In genomic region chr2:30221531-30221930, GRCh38 we compare ENCODE assay signal across 20 cellular contexts. TPM values are rescaled to one million over a fixed set of nuclear protein-coding genes. Genes with fewer than 3 reads are reported as not detected.
DNase-seq lines count a peak whose midpoint lies in the region; ATAC-seq, FAIRE-seq and TF ChIP-seq lines count a peak whose summit lies in the region.
"Had no signal": no experiment of that assay in that cellular context is flagged by ENCODE, and none has a peak within 500 bp of the region (broad histone marks: within the 10 kb centered on the region; RNA-seq: fewer than 3 reads in every experiment).

No MANE protein-coding gene starts in this region.

- H3K4me3 ChIP-seq in CD8-positive, alpha-beta T cell (ENCODE audit: low read depth, low read length) = no peak overlapping the region
- no peak overlapping the region for H3K4me3 ChIP-seq in SK-N-MC
- no peak overlapping the region for H3K4me3 ChIP-seq in prostate gland
- H3K4me3 ChIP-seq: GM23338, MG63, PC-9, SJSA1 had no signal

- no peaks in the 10 kb centered on the region for H3K27me3 Mint-ChIP-seq in CD8-positive, alpha-beta T cell (ENCODE audit: low read depth)
- no peaks in the 10 kb centered on the region for H3K27me3 Mint-ChIP-seq in activated CD8-positive, alpha-beta T cell treated with anti-CD3 and anti-CD28 coated beads, Interleukin-2, amount 10 ng/mL, durations not matched to agents 7 days and 5 days (ENCODE audit: low read depth)

- peaks cover 3% of the 10 kb centered on the region for H3K36me3 Mint-ChIP-seq in CD8-positive, alpha-beta T cell
- H3K36me3 Mint-ChIP-seq in activated CD8-positive, alpha-beta T cell treated with anti-CD3 and anti-CD28 coated beads, Interleukin-2, amount 10 ng/mL, durations not matched to agents 7 days and 5 days (ENCODE audit: low read depth) = no peaks in the 10 kb centered on the region

- FAIRE-seq in RCC 7860 (lab: Jason Lieb, UNC) = no peak
- FAIRE-seq: GM12891, HepG2 had no signal

- no peaks in the 10 kb centered on the region for H3K27me3 ChIP-seq in CD8-positive, alpha-beta T cell (ENCODE audit: insufficient read depth, low read length)
- no peaks in the 10 kb centered on the region for H3K27me3 ChIP-seq in prostate gland (replicated peaks; ENCODE audit: insufficient read depth)
- H3K27me3 ChIP-seq: BE2C, MG63, SJSA1 had no signal

- H3K9me3 Mint-ChIP-seq in CD8-positive, alpha-beta T cell = no peaks in the 10 kb centered on the region
- no peaks in the 10 kb centered on the region for H3K9me3 Mint-ChIP-seq in activated CD8-positive, alpha-beta T cell treated with anti-CD3 and anti-CD28 coated beads, Interleukin-2, amount 10 ng/mL, durations not matched to agents 7 days and 5 days (ENCODE audit: insufficient read depth)
- H3K9me3 Mint-ChIP-seq: GM23338 had no signal

- DNase-seq in CD8-positive, alpha-beta T cell = no peak
- DNase-seq in SK-N-MC (ENCODE audit: low read depth, low spot score) = no peak
- DNase-seq in epithelial cell of prostate (ENCODE audit: low read depth, low spot score) = peak; percentile 26
- peak; percentile 79 for DNase-seq in prostate gland (ENCODE audit: low spot score)
- no peak for DNase-seq in activated CD8-positive, alpha-beta T cell treated with anti-CD3 and anti-CD28 coated beads, Interleukin-2, amount 10 ng/mL, durations not matched to agents 7 days and 5 days
- no peak for DNase-seq in iPS-NIHi7 (ENCODE audit: extremely low spot score)
- DNase-seq in RCC 7860 (ENCODE audit: low spot score) = no peak
- DNase-seq: BE2C, DMS 273 treated with DMSO at 0.1 percent for 48 hours, GDM1, MG63, NCI-H1092 treated with DMSO at 0.1 percent for 48 hours, NCI-H2081 treated with DMSO at 0.1 percent for 48 hours, NCI-H510A treated with DMSO at 0.1 percent for 48 hours, NCI-H82, PC-9 had no signal

- peaks cover 49% of the 10 kb centered on the region for H3K4me1 ChIP-seq in CD8-positive, alpha-beta T cell (ENCODE audit: insufficient read depth, low read length)
- H3K4me1 ChIP-seq in prostate gland (replicated peaks) = peaks cover 5% of the 10 kb centered on the region
- H3K4me1 ChIP-seq: BE2C had no signal

- peaks cover 54% of the 10 kb centered on the region for H3K4me1 Mint-ChIP-seq in CD8-positive, alpha-beta T cell (ENCODE audit: low read depth)
- peaks cover 45% of the 10 kb centered on the region for H3K4me1 Mint-ChIP-seq in activated CD8-positive, alpha-beta T cell treated with anti-CD3 and anti-CD28 coated beads, Interleukin-2, amount 10 ng/mL, durations not matched to agents 7 days and 5 days (ENCODE audit: low read depth)

- intact Hi-C loops in CD8-positive, alpha-beta T cell (cut with DNase I, micrococcal nuclease) = loop anchor here in 1 of 2 experiments (5.0 kb wide), 1 partner anchor 54 kb away; no protein-coding TSS in a partner anchor
- intact Hi-C loops in prostate gland (cut with DNase I) = no loop called here

- no peak overlapping the region for H3K4me3 Mint-ChIP-seq in CD8-positive, alpha-beta T cell
- no peak overlapping the region for H3K4me3 Mint-ChIP-seq in activated CD8-positive, alpha-beta T cell treated with anti-CD3 and anti-CD28 coated beads, Interleukin-2, amount 10 ng/mL, durations not matched to agents 7 days and 5 days
- H3K4me3 Mint-ChIP-seq: GM23338 had no signal

- TF ChIP-seq POLR2A in prostate gland (IDR thresholded peaks at IDR 0.05) = no peak

- H3K27ac Mint-ChIP-seq in CD8-positive, alpha-beta T cell = peak overlapping the region; percentile 100
- H3K27ac Mint-ChIP-seq in activated CD8-positive, alpha-beta T cell treated with anti-CD3 and anti-CD28 coated beads, Interleukin-2, amount 10 ng/mL, durations not matched to agents 7 days and 5 days = no peak overlapping the region
- H3K27ac Mint-ChIP-seq: GM23338 had no signal

- POLR2A ChIA-PET in CD8-positive, alpha-beta T cell (lab: Charles Lee) = interaction anchor here (1.1 to 5.9 kb wide), 3 partner anchors 11 to 16 kb away, joined by 3 to 54 read pairs (median 6); partner anchors contain the start of gene LBH
- POLR2A ChIA-PET in activated CD8-positive, alpha-beta T cell treated with anti-CD3 and anti-CD28 coated beads, Interleukin-2, amount 10 ng/mL, durations not matched to agents 7 days and 5 days (lab: Charles Lee) = interaction anchor here (0.6 to 3.8 kb wide), 3 partner anchors 8 to 12 kb away, joined by 3 to 13 read pairs (median 5); no protein-coding TSS in a partner anchor

- no peak overlapping the region for H3K27ac ChIP-seq in CD8-positive, alpha-beta T cell (ENCODE audit: low read depth, low read length)
- H3K27ac ChIP-seq in SK-N-MC (peak overlapping the region; percentile 96), epithelial cell of prostate (no peak overlapping the region), prostate gland (peak overlapping the region in 1 of 2 donors; percentile 17)
- H3K27ac ChIP-seq: PC-9, SJSA1 had no signal

- 47% methylated on average over 6 of the region's 6 CpGs for WGBS in prostate gland

- H3K9me3 ChIP-seq in CD8-positive, alpha-beta T cell (ENCODE audit: low read length) = no peaks in the 10 kb centered on the region
- H3K9me3 ChIP-seq in SK-N-MC (ENCODE audit: low read depth, low read length) = no peaks in the 10 kb centered on the region
- H3K9me3 ChIP-seq in prostate gland = no peaks in the 10 kb centered on the region
- H3K9me3 ChIP-seq: BE2C, MG63, SJSA1 had no signal

- CTCF ChIA-PET in CD8-positive, alpha-beta T cell (lab: Charles Lee) = interaction anchor here (1.0 to 25.2 kb wide), 4 partner anchors 11 to 490 kb away, joined by 3 to 347 read pairs (median 12); no protein-coding TSS in a partner anchor
- CTCF ChIA-PET in activated CD8-positive, alpha-beta T cell treated with anti-CD3 and anti-CD28 coated beads, Interleukin-2, amount 10 ng/mL, durations not matched to agents 7 days and 5 days (lab: Charles Lee) = interaction anchor here (11.1 to 11.6 kb wide), 2 partner anchors 13 to 16 kb away, joined by 95 to 99 read pairs; no protein-coding TSS in a partner anchor

- ATAC-seq in CD8-positive, alpha-beta T cell = no peak
- no peak for ATAC-seq in activated CD8-positive, alpha-beta T cell treated with anti-CD3 and anti-CD28 coated beads, Interleukin-2, amount 10 ng/mL, durations not matched to agents 7 days and 5 days
- ATAC-seq: GM23338, HepG2 had no signal

- H3K9ac ChIP-seq in SK-N-MC (ENCODE audit: insufficient read length) = no peak overlapping the region

- H3K36me3 ChIP-seq in CD8-positive, alpha-beta T cell (ENCODE audit: insufficient read depth, low read length) = no peaks in the 10 kb centered on the region
- H3K36me3 ChIP-seq in SK-N-MC (ENCODE audit: insufficient read depth, low read length) = no peaks in the 10 kb centered on the region
- H3K36me3 ChIP-seq in prostate gland = no peaks in the 10 kb centered on the region
- H3K36me3 ChIP-seq: BE2C, MG63, SJSA1 had no signal

- TF ChIP-seq CTCF in CD8-positive, alpha-beta T cell (IDR thresholded peaks at IDR 0.05) = no peak
- no peak for TF ChIP-seq CTCF in prostate gland (IDR thresholded peaks at IDR 0.05)

RNA-seq across cellular contexts. Expression of gene LBH, which starts 9.8 kb away (rescaled TPM):
- 100 to 1,000 TPM; 127 to 133 TPM for total RNA-seq in CD8-positive, alpha-beta T cell
- total RNA-seq in prostate gland = 10 to 100 TPM; 33.3 to 41.8 TPM
- total RNA-seq in activated CD8-positive, alpha-beta T cell treated with anti-CD3 and anti-CD28 coated beads, Interleukin-2, amount 10 ng/mL, durations not matched to agents 7 days and 5 days = 100 to 1,000 TPM in 1 of 2 experiments, 10 to 100 TPM in 1; 97.0 to 100 TPM

Comparison
In these comparisons a context has a peak if more than half of its experiments do, and no peak if none do; other contexts are left out.
1. DNase-seq: peak in epithelial cell of prostate (single experiment) and prostate gland (single experiment); none in CD8-positive, alpha-beta T cell (0 of 7), SK-N-MC (single experiment), activated CD8-positive, alpha-beta T cell treated with anti-CD3 and anti-CD28 coated beads, Interleukin-2, amount 10 ng/mL, durations not matched to agents 7 days and 5 days (single experiment), iPS-NIHi7 (single experiment) and RCC 7860 (single experiment).